ENCODE assay signal across 9 cellular contexts in genomic region chr1:1920057-1920607, GRCh38. TPM values are rescaled to one million over a fixed set of nuclear protein-coding genes. Genes with fewer than 3 reads are reported as not detected.
DNase-seq lines count a peak whose midpoint lies in the region; ATAC-seq and TF ChIP-seq lines count a peak whose summit lies in the region.
"Had no signal": no experiment of that assay in that cellular context is flagged by ENCODE, and none has a peak within 500 bp of the region (broad histone marks: within the 10 kb centered on the region; RNA-seq: fewer than 3 reads in every experiment).

No MANE protein-coding gene starts in this region.

- no peaks in the 10 kb centered on the region for H3F3A ChIP-seq in DOHH2 (ENCODE audit: control insufficient read depth, insufficient read depth)

- H3K4me1 ChIP-seq in DOHH2 (ENCODE audit: control insufficient read depth, low read length) (peaks cover 14% of the 10 kb centered on the region), right atrium auricular region (peaks cover 0 to 17% of the 10 kb centered on the region in 2 donors), skeletal muscle tissue (ENCODE audit: control insufficient read depth in 3 of 3, insufficient read depth in 3 of 3, low read length in 3 of 3) (peaks cover 36 to 44% (median 41%) of the 10 kb centered on the region in 3 donors)

- H3K9ac ChIP-seq in skeletal muscle tissue (ENCODE audit: low read depth in 1 of 3, low read length in 3 of 3): peak overlapping the region in 2 of 3 donors; percentile 56 to 62

- H3K4me2 ChIP-seq in DOHH2 (ENCODE audit: low read length): peak overlapping the region; percentile 83

- no peaks in the 10 kb centered on the region for H3K79me2 ChIP-seq in DOHH2 (ENCODE audit: control insufficient read depth, low read length)

- TF ChIP-seq CTCF in DOHH2 (IDR thresholded peaks at IDR 0.05; ENCODE audit: low read depth, low read length, poor library complexity, severe bottlenecking): no peak
- no peak for TF ChIP-seq CTCF in right atrium auricular region (IDR thresholded peaks at IDR 0.05)

- no peaks in the 10 kb centered on the region for H3K36me3 ChIP-seq in DOHH2 (ENCODE audit: control insufficient read depth, low read length)
- H3K36me3 ChIP-seq in right atrium auricular region: no peaks in the 10 kb centered on the region
- no peaks in the 10 kb centered on the region for H3K36me3 ChIP-seq in skeletal muscle tissue (ENCODE audit: control insufficient read depth in 3 of 3, insufficient read depth in 3 of 3, low read length in 3 of 3)

- no peaks in the 10 kb centered on the region for H4K20me1 ChIP-seq in DOHH2 (ENCODE audit: control insufficient read depth, insufficient read depth, low read depth, low read length)

- H3K9me3 ChIP-seq in DOHH2 (ENCODE audit: control insufficient read depth, insufficient read depth, low read length) (no peaks in the 10 kb centered on the region), right atrium auricular region (no peaks in the 10 kb centered on the region), skeletal muscle tissue (ENCODE audit: control insufficient read depth in 3 of 3, low read length in 3 of 3) (no peaks in the 10 kb centered on the region)

- H3K27me3 ChIP-seq in DOHH2 (ENCODE audit: control insufficient read depth, low read length) (peaks cover 7% of the 10 kb centered on the region; the same call in 1 of the 2 replicates), right atrium auricular region (no peaks in the 10 kb centered on the region), skeletal muscle tissue (ENCODE audit: control insufficient read depth in 3 of 3, insufficient read depth in 3 of 3, low read length in 3 of 3) (peaks cover 0 to 5% (median 0%) of the 10 kb centered on the region in 3 donors)
- H3K27me3 ChIP-seq: dorsolateral prefrontal cortex had no signal

- H3K4me3 ChIP-seq in DOHH2 (ENCODE audit: low read length) (peak overlapping the region; percentile 48), right atrium auricular region (peak overlapping the region in 1 of 2 donors; percentile 57), skeletal muscle tissue (ENCODE audit: low read length in 3 of 3) (peak overlapping the region in 2 of 3 donors; percentile 65 to 69)

- H3K27ac ChIP-seq in DOHH2 (ENCODE audit: low read depth, low read length) (no peak overlapping the region), right atrium auricular region (peak overlapping the region; percentile 45 to 56), skeletal muscle tissue (ENCODE audit: low read depth, low read length) (peak overlapping the region; percentile 65)

- DNase-seq in OCI-M1 (lab: John Stamatoyannopoulos, UW) (peak; percentile 17), right atrium auricular region (ENCODE audit: low spot score) (no peak), NCI-H526 (lab: John Stamatoyannopoulos, UW) (no peak), HuH-7 (ENCODE audit: low spot score) (no peak), HCEC 1CT (no peak)

- ATAC-seq in GM21528 (IDR thresholded peaks at IDR 0.05; ENCODE audit: low FRiP score, unreplicated experiment): no peak

- no peaks in the 10 kb centered on the region for H3K9me2 ChIP-seq in DOHH2 (replicated peaks; ENCODE audit: control insufficient read depth, low read length)

RNA-seq across cellular contexts. Expression of gene TMEM52, which starts 1.1 kb away (rescaled TPM):
- total RNA-seq in right atrium auricular region (1 to 10 TPM in 1 of 2 donors, under 1 TPM in 1; 0.51 to 1.8 TPM), skeletal muscle tissue (21.9 TPM)

RNA-seq across cellular contexts. Expression of gene CALML6, which starts 5.1 kb away (rescaled TPM):
- total RNA-seq in right atrium auricular region: not detected
- 191 TPM for total RNA-seq in skeletal muscle tissue

RNA-seq across cellular contexts. Expression of gene GNB1, which starts 29.2 kb away (rescaled TPM):
- 10 to 100 TPM; 69.9 to 91.6 TPM for total RNA-seq in right atrium auricular region
- 61.6 TPM for total RNA-seq in skeletal muscle tissue

Comparison
In these comparisons a context has a peak if more than half of its experiments do, and no peak if none do; other contexts are left out.
1. RNA of gene CALML6, which starts 5.1 kb away (total RNA-seq): 191 TPM in skeletal muscle tissue (single experiment); not detected in right atrium auricular region; every median in the first group is over 100 times any median in the second.